ENCODE assay signal across 19 cellular contexts in the genomic region with DNA sequence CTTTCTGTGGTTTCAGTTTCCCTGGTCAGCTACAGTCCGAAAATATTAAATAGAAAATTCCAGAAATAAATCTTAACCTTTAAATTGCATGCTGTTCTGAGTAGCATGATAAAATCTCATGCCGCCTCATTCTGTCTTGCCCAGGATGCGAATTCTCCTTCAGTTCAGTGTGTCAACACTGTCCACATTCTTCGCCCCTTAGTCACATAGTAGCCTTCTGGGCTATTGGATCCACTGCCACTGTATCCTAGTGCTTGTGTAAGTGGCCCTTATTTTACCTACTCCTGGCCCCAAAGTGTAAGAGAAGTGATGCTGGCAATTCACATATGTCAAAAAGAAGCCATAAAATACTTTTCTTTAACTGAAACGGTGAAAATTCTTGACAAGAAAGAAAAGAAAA.
"Had no signal": no experiment of that assay in that cellular context is flagged by ENCODE, and none has a peak within 500 bp of the region (broad histone marks: within the 10 kb centered on the region; RNA-seq: fewer than 3 reads in every experiment).

No MANE protein-coding gene starts in this region.

- H3K4me1 ChIP-seq: gastrocnemius medialis, lower lobe of right lung, right atrium auricular region, tibial artery had no signal

- H3K4me3 ChIP-seq: coronary artery, gastrocnemius medialis, lower lobe of right lung, right atrium auricular region, skin epidermis, tibial artery had no signal

- DNase-seq: activated B cell treated with CpG ODN at 0.5 μM for 24 hours; activated CD4-positive, alpha-beta T cell treated with anti-CD3 and anti-CD28 coated beads, Interleukin-2, amount 10 ng/mL, durations not matched to agents 7 days and 5 days; activated naive CD4-positive, alpha-beta T cell treated with anti-CD3 and anti-CD28 coated beads, Interleukin-2, amount 10 ng/mL, durations not matched to agents 7 days and 5 days; activated T-cell treated with anti-CD3 and anti-CD28 coated beads for 4 hours; central memory CD4-positive, alpha-beta T cell; effector CD4-positive, alpha-beta T cell; gastrocnemius medialis; kidney glomerular epithelial cell; lower lobe of right lung; naive thymus-derived CD4-positive, alpha-beta T cell; posterior cingulate gyrus; T-helper 1 cell; tibial artery had no signal

- H3K9me3 ChIP-seq: gastrocnemius medialis, lower lobe of right lung, neutrophil, right atrium auricular region, tibial artery had no signal

- H3K4me3 Mint-ChIP-seq: activated B cell treated with CpG ODN at 0.5 μM for 24 hours; activated CD4-positive, alpha-beta T cell treated with anti-CD3 and anti-CD28 coated beads, Interleukin-2, amount 10 ng/mL, durations not matched to agents 7 days and 5 days; activated naive CD4-positive, alpha-beta T cell treated with anti-CD3 and anti-CD28 coated beads, Interleukin-2, amount 10 ng/mL, durations not matched to agents 7 days and 5 days; activated T-helper 17 cell treated with anti-CD3 and anti-CD28 coated beads, Interleukin-2, amount 50 U/mL, for 72 hours; naive thymus-derived CD4-positive, alpha-beta T cell had no signal

- H3K27ac Mint-ChIP-seq: activated B cell treated with CpG ODN at 0.5 μM for 24 hours; activated CD4-positive, alpha-beta T cell treated with anti-CD3 and anti-CD28 coated beads, Interleukin-2, amount 10 ng/mL, durations not matched to agents 7 days and 5 days; activated naive CD4-positive, alpha-beta T cell treated with anti-CD3 and anti-CD28 coated beads, Interleukin-2, amount 10 ng/mL, durations not matched to agents 7 days and 5 days; activated T-helper 17 cell treated with anti-CD3 and anti-CD28 coated beads, Interleukin-2, amount 50 U/mL, for 72 hours; naive thymus-derived CD4-positive, alpha-beta T cell had no signal

- ATAC-seq: activated T-helper 17 cell treated with anti-CD3 and anti-CD28 coated beads, Interleukin-2, amount 50 U/mL, for 72 hours; gastrocnemius medialis; lower lobe of right lung; naive thymus-derived CD4-positive, alpha-beta T cell had no signal

- H3K36me3 ChIP-seq: gastrocnemius medialis, lower lobe of right lung, neutrophil, right atrium auricular region, tibial artery had no signal

- H3K36me3 Mint-ChIP-seq: activated naive CD4-positive, alpha-beta T cell treated with anti-CD3 and anti-CD28 coated beads, Interleukin-2, amount 10 ng/mL, durations not matched to agents 7 days and 5 days; naive thymus-derived CD4-positive, alpha-beta T cell had no signal

- H3K27ac ChIP-seq: coronary artery, gastrocnemius medialis, lower lobe of right lung, neutrophil, right atrium auricular region, skin epidermis, tibial artery had no signal

- H3K4me1 Mint-ChIP-seq: activated B cell treated with CpG ODN at 0.5 μM for 24 hours; activated CD4-positive, alpha-beta T cell treated with anti-CD3 and anti-CD28 coated beads, Interleukin-2, amount 10 ng/mL, durations not matched to agents 7 days and 5 days; activated naive CD4-positive, alpha-beta T cell treated with anti-CD3 and anti-CD28 coated beads, Interleukin-2, amount 10 ng/mL, durations not matched to agents 7 days and 5 days; activated T-helper 17 cell treated with anti-CD3 and anti-CD28 coated beads, Interleukin-2, amount 50 U/mL, for 72 hours; naive thymus-derived CD4-positive, alpha-beta T cell had no signal

- H3K27me3 Mint-ChIP-seq: activated B cell treated with CpG ODN at 0.5 μM for 24 hours; activated CD4-positive, alpha-beta T cell treated with anti-CD3 and anti-CD28 coated beads, Interleukin-2, amount 10 ng/mL, durations not matched to agents 7 days and 5 days; activated naive CD4-positive, alpha-beta T cell treated with anti-CD3 and anti-CD28 coated beads, Interleukin-2, amount 10 ng/mL, durations not matched to agents 7 days and 5 days; activated T-helper 17 cell treated with anti-CD3 and anti-CD28 coated beads, Interleukin-2, amount 50 U/mL, for 72 hours; naive thymus-derived CD4-positive, alpha-beta T cell had no signal

- FAIRE-seq: endothelial cell of umbilical vein had no signal

- H3K9me3 Mint-ChIP-seq: activated B cell treated with CpG ODN at 0.5 μM for 24 hours; activated CD4-positive, alpha-beta T cell treated with anti-CD3 and anti-CD28 coated beads, Interleukin-2, amount 10 ng/mL, durations not matched to agents 7 days and 5 days; activated naive CD4-positive, alpha-beta T cell treated with anti-CD3 and anti-CD28 coated beads, Interleukin-2, amount 10 ng/mL, durations not matched to agents 7 days and 5 days had no signal
